In genomic region chr2:174681983-174682577, GRCh38 we compare ENCODE assay signal across 8 cellular contexts.
DNase-seq lines count a peak whose midpoint lies in the region; ATAC-seq and TF ChIP-seq lines count a peak whose summit lies in the region.

No MANE protein-coding gene starts in this region.

- under 1% methylated on average over 53 of the region's 53 CpGs for WGBS in urinary bladder

- peak; percentile 50 for DNase-seq in Daoy (ENCODE audit: low read depth)
- peak; percentile 41 for DNase-seq in KBM-7
- peak; percentile 17 for DNase-seq in activated T-cell treated with anti-CD3 and anti-CD28 coated beads for 4 hours
- DNase-seq in fibroblast of gingiva (ENCODE audit: low read depth), result peak; percentile 45
- peak; percentile 26 for DNase-seq in neural crest cell (ENCODE audit: low read depth, low spot score)
- no peak for DNase-seq in NCI-H226

- peaks cover 32% of the 10 kb centered on the region for H3K27me3 Mint-ChIP-seq in neural crest cell (ENCODE audit: low read depth)

- peak overlapping the region; percentile 94 for H3K4me3 ChIP-seq in urinary bladder (ENCODE audit: low read depth, low read length)

- in situ Hi-C loops in KBM-7 (cut with MboI; ENCODE audit: low pct_unique_long_range_greater_than_20kb, low sequenced_read_pairs), result loop anchor here (25.0 kb wide), 2 partner anchors 95 to 220 kb away; partner anchors contain the start of gene WIPF1

- no peaks in the 10 kb centered on the region for H3K9me3 Mint-ChIP-seq in neural crest cell

- peak overlapping the region; percentile 87 for H3K4me3 Mint-ChIP-seq in neural crest cell

- peak; percentile 40 for ATAC-seq in GM21515 (IDR thresholded peaks at IDR 0.05; ENCODE audit: unreplicated experiment)

- H3K27ac ChIP-seq in urinary bladder (ENCODE audit: low read depth), result peak overlapping the region; percentile 66

- H3K36me3 ChIP-seq in urinary bladder (ENCODE audit: insufficient read depth), result no peaks in the 10 kb centered on the region

- H3K4me1 ChIP-seq in urinary bladder (ENCODE audit: insufficient read depth), result no peaks in the 10 kb centered on the region

- H3K36me3 Mint-ChIP-seq in neural crest cell (ENCODE audit: low read depth), result no peaks in the 10 kb centered on the region

- TF ChIP-seq CTCF in neural crest cell (conservative IDR thresholded peaks at IDR 0.05), result no peak

- H3K4me1 Mint-ChIP-seq in neural crest cell, result peaks cover 20% of the 10 kb centered on the region

- H3K27ac Mint-ChIP-seq in neural crest cell (ENCODE audit: unreplicated experiment), result no peak overlapping the region
